Comparison of ENCODE assay signal across 27 cellular contexts in the genomic region with DNA sequence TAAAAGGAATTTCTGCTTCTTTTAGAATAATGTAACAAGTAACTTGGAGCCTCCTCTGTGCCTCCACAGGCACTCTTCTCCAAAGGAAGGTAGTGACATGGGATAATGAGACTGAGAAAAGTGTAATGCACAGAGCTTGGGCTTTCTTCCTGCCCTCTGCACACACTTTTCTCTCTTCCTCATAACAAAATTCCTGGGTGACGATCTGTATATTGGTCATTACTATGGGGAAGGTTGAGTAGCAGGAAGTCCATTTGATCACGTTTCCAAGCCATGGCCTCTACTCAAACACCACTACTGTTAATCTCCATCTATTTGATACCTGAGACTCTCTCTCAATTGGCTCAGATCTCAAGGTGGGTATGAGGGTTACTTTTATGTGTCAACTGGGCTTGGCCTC.
"Had no signal": no experiment of that assay in that cellular context is flagged by ENCODE, and none has a peak within 500 bp of the region (broad histone marks: within the 10 kb centered on the region; RNA-seq: fewer than 3 reads in every experiment).

No MANE protein-coding gene starts in this region.

- DNase-seq: dorsolateral prefrontal cortex; effector CD4-positive, alpha-beta T cell; foreskin melanocyte; glutamatergic neuron; heart right ventricle; hippocampal formation; kidney glomerular epithelial cell; left ventricle myocardium superior; lower lobe of right lung; natural killer cell; right lobe of liver; stimulated activated CD4-positive, alpha-beta T cell treated with anti-CD3 and anti-CD28 coated beads, Interleukin-12 subunit alpha, Interleukin-12 subunit beta, amount 100 ng/mL, for 4 hours; stimulated activated CD4-positive, alpha-beta T cell treated with anti-CD3 and anti-CD28 coated beads, Interleukin-1b, Interleukin-23, amount 100 ng/mL, for 48 hours; stimulated activated CD4-positive, alpha-beta T cell treated with anti-CD3 and anti-CD28 coated beads, Interleukin-4, amount 100 ng/mL, for 1 hour; stimulated activated CD8-positive, alpha-beta memory T cell treated with anti-CD3 and anti-CD28 coated beads, Interleukin-4, amount 100 ng/mL, for 48 hours; stimulated activated naive CD4-positive, alpha-beta T cell; stimulated activated naive CD8-positive, alpha-beta T cell treated with anti-CD3 and anti-CD28 coated beads, Interleukin-15, amount 100 ng/mL, for 72 hours; transverse colon had no signal

- H3K36me3 ChIP-seq: heart right ventricle, lower lobe of right lung, neutrophil, right lobe of liver, suprapubic skin, transverse colon had no signal

- H3K9ac ChIP-seq: parathyroid adenoma had no signal

- H3K27ac ChIP-seq: dorsolateral prefrontal cortex, epithelial cell of prostate, heart right ventricle, lower lobe of right lung, neutrophil, parathyroid adenoma, right lobe of liver, suprapubic skin, transverse colon had no signal

- H3K4me1 Mint-ChIP-seq: memory B cell; natural killer cell; neural crest cell; stimulated activated naive CD8-positive, alpha-beta T cell treated with anti-CD3 and anti-CD28 coated beads, Interleukin-15, amount 100 ng/mL, for 72 hours had no signal

- H3K4me1 ChIP-seq: heart right ventricle, lower lobe of right lung, parathyroid adenoma, right lobe of liver, suprapubic skin, transverse colon had no signal

- ATAC-seq: esophagus mucosa; heart right ventricle; left ventricle myocardium superior; lower lobe of right lung; natural killer cell; right lobe of liver; stimulated activated naive CD8-positive, alpha-beta T cell treated with anti-CD3 and anti-CD28 coated beads, Interleukin-15, amount 100 ng/mL, for 72 hours had no signal

- H3K79me2 ChIP-seq: parathyroid adenoma had no signal

- H3K27me3 ChIP-seq: dorsolateral prefrontal cortex, heart right ventricle, neutrophil, right lobe of liver, suprapubic skin, transverse colon had no signal

- H2AFZ ChIP-seq: parathyroid adenoma had no signal

- H3K4me3 ChIP-seq: dorsolateral prefrontal cortex, heart right ventricle, lower lobe of right lung, right lobe of liver, smooth muscle cell, suprapubic skin, transverse colon had no signal

- H3K36me3 Mint-ChIP-seq: memory B cell, natural killer cell had no signal

- H3K4me3 Mint-ChIP-seq: memory B cell; natural killer cell; neural crest cell; stimulated activated naive CD8-positive, alpha-beta T cell treated with anti-CD3 and anti-CD28 coated beads, Interleukin-15, amount 100 ng/mL, for 72 hours had no signal

- H3K9me3 ChIP-seq: neutrophil, right lobe of liver, suprapubic skin, transverse colon had no signal

- H3K27me3 Mint-ChIP-seq: memory B cell, progenitor cell of endocrine pancreas had no signal

- H3K27ac Mint-ChIP-seq: memory B cell; natural killer cell; progenitor cell of endocrine pancreas; stimulated activated naive CD8-positive, alpha-beta T cell treated with anti-CD3 and anti-CD28 coated beads, Interleukin-15, amount 100 ng/mL, for 72 hours had no signal

- H3K4me2 ChIP-seq: smooth muscle cell had no signal
